Comparison of ENCODE assay signal across 9 cellular contexts in the genomic region with DNA sequence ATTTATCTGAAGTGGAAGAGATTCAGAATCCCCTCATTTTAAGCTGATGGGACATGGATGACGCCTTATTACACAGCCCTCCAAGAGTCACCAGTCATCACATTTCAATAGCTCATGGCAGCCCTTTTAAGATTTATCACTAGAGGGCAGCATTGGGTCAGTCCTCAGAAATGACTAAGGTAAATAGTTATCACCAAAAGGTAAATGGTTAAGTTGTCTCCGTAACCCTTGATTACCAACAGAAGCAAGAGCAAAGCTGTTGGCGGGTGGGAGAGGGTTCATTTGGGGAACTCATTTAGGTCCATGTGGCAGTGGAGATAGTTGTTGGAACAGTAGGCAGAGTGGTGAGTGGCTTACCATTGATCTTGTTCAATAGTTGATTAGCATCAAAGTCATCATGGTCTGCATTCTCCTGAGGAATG. TPM values are rescaled to one million over a fixed set of nuclear protein-coding genes. Genes with fewer than 3 reads are reported as not detected.
DNase-seq lines count a peak whose midpoint lies in the region; ATAC-seq, FAIRE-seq and TF ChIP-seq lines count a peak whose summit lies in the region.
"Had no signal": no experiment of that assay in that cellular context is flagged by ENCODE, and none has a peak within 500 bp of the region (broad histone marks: within the 10 kb centered on the region; RNA-seq: fewer than 3 reads in every experiment).

No MANE protein-coding gene starts in this region.

- no peaks in the 10 kb centered on the region for H3K36me3 Mint-ChIP-seq in activated T-cell treated with anti-CD3 and anti-CD28 coated beads, Interleukin-2, amount 50 U/mL, for 4 hours (ENCODE audit: insufficient read depth)
- no peaks in the 10 kb centered on the region for H3K36me3 Mint-ChIP-seq in glutamatergic neuron (ENCODE audit: unreplicated experiment)

- no peaks in the 10 kb centered on the region for H3K4me1 ChIP-seq in psoas muscle

- H3K27ac Mint-ChIP-seq in glutamatergic neuron (ENCODE audit: unreplicated experiment), result no peak overlapping the region

- H3K4me3 ChIP-seq in psoas muscle, result no peak overlapping the region

- H3K9me3 ChIP-seq in psoas muscle, result no peaks in the 10 kb centered on the region

- no peaks in the 10 kb centered on the region for H3K27me3 ChIP-seq in psoas muscle (ENCODE audit: insufficient read depth in 3 of 3, low read length in 2 of 3)

- DNase-seq in COLO668 (lab: John Stamatoyannopoulos, UW; ENCODE audit: unreplicated experiment), result peak; percentile 13
- DNase-seq in GM19239 (ENCODE audit: insufficient read length, low spot score), result peak; percentile 4
- DNase-seq in NCI-H748 treated with DMSO at 0.1 percent for 48 hours (lab: John Stamatoyannopoulos, UW), result peak; percentile 77
- no peak for DNase-seq in activated T-cell treated with anti-CD3 and anti-CD28 coated beads, Interleukin-2, amount 50 U/mL, for 4 hours
- peak; percentile 21 for DNase-seq in glutamatergic neuron
- no peak for DNase-seq in psoas muscle

- peaks cover 0 to 61% of the 10 kb centered on the region in 2 donors for H3K36me3 ChIP-seq in psoas muscle (ENCODE audit: insufficient read depth in 1 of 2, low read depth in 1 of 2)

- FAIRE-seq in GM19239 (lab: Jason Lieb, UNC), result peak; percentile 72

- no peak overlapping the region for H3K27ac ChIP-seq in psoas muscle

- TF ChIP-seq CTCF in glutamatergic neuron (IDR thresholded peaks at IDR 0.05; ENCODE audit: partially characterized antibody, unreplicated experiment) (peak; percentile 83), psoas muscle (IDR thresholded peaks at IDR 0.05) (peak; percentile 69)

- no peaks in the 10 kb centered on the region for H3K4me1 Mint-ChIP-seq in activated T-cell treated with anti-CD3 and anti-CD28 coated beads, Interleukin-2, amount 50 U/mL, for 4 hours (ENCODE audit: low read depth)
- H3K4me1 Mint-ChIP-seq in glutamatergic neuron (ENCODE audit: low read depth, unreplicated experiment), result no peaks in the 10 kb centered on the region

- ATAC-seq in HG03442 (IDR thresholded peaks at IDR 0.05; ENCODE audit: unreplicated experiment) (peak; percentile 90), psoas muscle (peak; percentile 62 to 87 (median 74)), HG03095 (IDR thresholded peaks at IDR 0.05; ENCODE audit: unreplicated experiment) (no peak)
- ATAC-seq in activated T-cell treated with anti-CD3 and anti-CD28 coated beads, Interleukin-2, amount 50 U/mL, for 4 hours, result peak; percentile 63 to 69

- intact Hi-C loops in psoas muscle (cut with DNase I), result loop anchor here (1.0 to 5.0 kb wide), 4 partner anchors 46 to 196 kb away; no protein-coding TSS in a partner anchor

- H3K4me3 Mint-ChIP-seq in activated T-cell treated with anti-CD3 and anti-CD28 coated beads, Interleukin-2, amount 50 U/mL, for 4 hours, result no peak overlapping the region
- no peak overlapping the region for H3K4me3 Mint-ChIP-seq in glutamatergic neuron (ENCODE audit: unreplicated experiment)

- H3K27me3 Mint-ChIP-seq in activated T-cell treated with anti-CD3 and anti-CD28 coated beads, Interleukin-2, amount 50 U/mL, for 4 hours (ENCODE audit: low read depth), result peaks cover 3% of the 10 kb centered on the region
- no peaks in the 10 kb centered on the region for H3K27me3 Mint-ChIP-seq in glutamatergic neuron (ENCODE audit: unreplicated experiment)

- no peaks in the 10 kb centered on the region for H3K9me3 Mint-ChIP-seq in activated T-cell treated with anti-CD3 and anti-CD28 coated beads, Interleukin-2, amount 50 U/mL, for 4 hours
- H3K9me3 Mint-ChIP-seq in glutamatergic neuron (ENCODE audit: unreplicated experiment), result no peaks in the 10 kb centered on the region

- WGBS in psoas muscle, 3 donors, result 46 to 62% (median 49%) methylated on average over 3 of the region's 3 CpGs

RNA-seq across cellular contexts. Expression of a gene that starts 12.0 kb away (rescaled TPM):
- total RNA-seq in activated T-cell treated with anti-CD3 and anti-CD28 coated beads, Interleukin-2, amount 50 U/mL, for 4 hours, result under 1 TPM; 0.11 to 0.53 (median 0.24) TPM
- total RNA-seq in glutamatergic neuron (ENCODE audit: unreplicated experiment) (not detected), psoas muscle (under 1 TPM in 1 of 4 donors, not detected in 3; 0.24 TPM)
- not detected for polyA plus RNA-seq in psoas muscle
- total RNA-seq: T-helper 1 cell treated with Interleukin-12 subunit alpha and Interleukin-12 subunit beta and Interleukin-4 antibody, amounts not matched to agents 30 ng/mL and 1 ng/mL, for 36 hours had no signal

RNA-seq across cellular contexts. Expression of a gene that starts 48.5 kb away (rescaled TPM):
- under 1 TPM; 0.32 to 0.61 (median 0.52) TPM for total RNA-seq in activated T-cell treated with anti-CD3 and anti-CD28 coated beads, Interleukin-2, amount 50 U/mL, for 4 hours
- total RNA-seq in glutamatergic neuron (ENCODE audit: unreplicated experiment) (1.4 TPM), psoas muscle (10 to 100 TPM; 13.5 to 37.1 (median 21.0) TPM)
- polyA plus RNA-seq in psoas muscle, result 1 to 10 TPM; 4.1 to 5.7 (median 4.3) TPM
- total RNA-seq: T-helper 1 cell treated with Interleukin-12 subunit alpha and Interleukin-12 subunit beta and Interleukin-4 antibody, amounts not matched to agents 30 ng/mL and 1 ng/mL, for 36 hours had no signal

Comparison
In these comparisons a context has a peak if more than half of its experiments do, and no peak if none do; other contexts are left out.
1. DNase-seq: peak in COLO668 (single experiment), GM19239 (single experiment), NCI-H748 treated with DMSO at 0.1 percent for 48 hours (single experiment) and glutamatergic neuron (single experiment); none in activated T-cell treated with anti-CD3 and anti-CD28 coated beads, Interleukin-2, amount 50 U/mL, for 4 hours (single experiment) and psoas muscle (0 of 2).